ENCODE assay signal across 1 cellular context in the genomic region with DNA sequence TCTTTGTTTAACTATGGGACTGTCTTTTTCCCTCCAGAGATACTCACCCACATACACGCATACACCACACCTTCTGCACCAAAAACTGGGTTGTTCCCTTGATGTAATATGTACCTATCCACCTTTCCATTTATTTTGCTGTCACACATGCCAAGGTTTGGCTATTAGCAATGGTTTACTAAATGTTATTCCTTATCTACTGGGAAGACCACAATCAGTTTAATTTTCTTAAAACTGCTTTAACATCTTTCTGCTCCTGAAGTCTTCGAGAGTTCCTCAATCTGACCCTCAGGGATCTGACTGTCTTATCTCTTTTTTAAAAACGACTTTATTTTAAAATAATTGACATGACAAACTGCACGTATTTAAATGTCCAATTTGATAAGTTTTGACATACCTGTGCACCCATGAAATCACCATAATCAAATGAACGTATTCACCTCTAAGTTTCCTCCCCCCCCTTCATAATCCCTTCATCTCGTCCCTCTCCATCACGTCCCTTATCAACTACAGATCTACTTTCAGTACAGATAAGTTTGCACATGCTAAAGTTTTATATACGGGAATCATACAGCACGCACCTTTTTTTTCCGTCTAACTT.
TF ChIP-seq lines count a peak whose summit lies in the region.

No MANE protein-coding gene starts in this region.

TF ChIP-seq in SK-N-SH, 30 proteins besides CTCF, POLR2A, EP300 and RAD21 (continued from another document):
- TF ChIP-seq MXI1 (IDR thresholded peaks at IDR 0.05; ENCODE audit: low read depth, low read length) (no peak), SIN3A (IDR thresholded peaks at IDR 0.05; ENCODE audit: borderline replicate concordance, low read depth, low read length) (no peak), RXRA (IDR thresholded peaks at IDR 0.05; ENCODE audit: borderline replicate concordance, low read depth) (no peak), TCF12 (IDR thresholded peaks at IDR 0.05) (no peak), GABPA (IDR thresholded peaks at IDR 0.05; ENCODE audit: low read depth) (no peak), NRF1 (IDR thresholded peaks at IDR 0.05; ENCODE audit: low read depth, low read length) (no peak), USF1 (IDR thresholded peaks at IDR 0.05; ENCODE audit: borderline replicate concordance, low read depth) (no peak)
